Comparison of ENCODE assay signal across 8 cellular contexts in the genomic region with DNA sequence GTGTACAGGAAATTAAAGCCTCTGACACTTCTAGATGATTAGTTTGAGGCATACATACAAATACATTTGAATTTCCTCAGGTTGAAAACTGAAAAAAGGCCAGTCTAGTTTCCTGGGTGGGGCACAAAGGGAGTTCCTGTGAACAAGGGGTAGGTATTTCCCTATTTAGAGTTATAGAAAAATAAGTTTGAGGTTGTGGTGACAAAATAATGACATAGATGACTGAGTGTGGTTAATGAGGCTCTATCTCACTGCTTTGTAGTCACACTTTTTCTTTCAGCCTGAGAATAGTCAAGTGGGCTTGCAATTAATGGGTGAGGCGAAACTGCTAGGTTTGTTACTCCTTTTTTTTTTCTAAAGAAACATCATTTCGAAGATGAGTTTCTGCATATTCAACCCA. TPM values are rescaled to one million over a fixed set of nuclear protein-coding genes. Genes with fewer than 3 reads are reported as not detected.
DNase-seq lines count a peak whose midpoint lies in the region; ATAC-seq and TF ChIP-seq lines count a peak whose summit lies in the region.

No MANE protein-coding gene starts in this region.

- peak; percentile 39 for DNase-seq in activated CD4-positive, alpha-beta T cell treated with anti-CD3 and anti-CD28 coated beads for 48 hours
- DNase-seq in activated CD4-positive, alpha-beta T cell treated with anti-CD3 and anti-CD28 coated beads for 1 hour, result no peak
- no peak for DNase-seq in PC-9
- peak; percentile 33 for DNase-seq in stimulated activated CD8-positive, alpha-beta memory T cell treated with anti-CD3 and anti-CD28 coated beads, Interleukin-4, amount 100 ng/mL, for 48 hours
- DNase-seq in upper lobe of right lung, result no peak
- no peak for DNase-seq in hypothalamus (lab: John Stamatoyannopoulos, UW)
- no peak for DNase-seq in NCI-H2029 treated with DMSO at 0.1 percent for 48 hours (lab: John Stamatoyannopoulos, UW)

- POLR2A ChIA-PET in PC-9 (lab: Charles Lee; ENCODE audit: unreplicated experiment), result no interaction called here

- H3K9me2 ChIP-seq in PC-9 (ENCODE audit: insufficient read depth), result no peaks in the 10 kb centered on the region

- H3K9me3 ChIP-seq in PC-9 (ENCODE audit: insufficient read depth, low read depth) (no peaks in the 10 kb centered on the region), upper lobe of right lung (no peaks in the 10 kb centered on the region)

- ATAC-seq in HG02798 (IDR thresholded peaks at IDR 0.05; ENCODE audit: poor library complexity, unreplicated experiment) (peak; percentile 53), upper lobe of right lung (no peak)

- peaks cover 17% of the 10 kb centered on the region; the same call in 1 of the 2 replicates for H3F3A ChIP-seq in PC-9 (ENCODE audit: insufficient read depth, low read depth)

- H2AFZ ChIP-seq in PC-9, result no peak overlapping the region

- H4K20me1 ChIP-seq in PC-9 (ENCODE audit: insufficient read depth), result no peaks in the 10 kb centered on the region

- H3K36me3 ChIP-seq in PC-9 (ENCODE audit: low read depth) (peaks cover 7% of the 10 kb centered on the region; the same call in 1 of the 2 replicates), upper lobe of right lung (peaks cover 4% of the 10 kb centered on the region)

- H3K4me1 ChIP-seq in PC-9 (replicated peaks; ENCODE audit: insufficient read depth), result peaks cover 54% of the 10 kb centered on the region
- peaks cover 64% of the 10 kb centered on the region for H3K4me1 ChIP-seq in upper lobe of right lung

- TF ChIP-seq CTCF in PC-9 (conservative IDR thresholded peaks at IDR 0.05) (no peak), upper lobe of right lung (IDR thresholded peaks at IDR 0.05) (no peak)

- CTCF ChIA-PET in PC-9 (lab: Charles Lee), result no interaction called here

- peak overlapping the region; percentile 45 for H3K4me2 ChIP-seq in PC-9

- H3K4me3 ChIP-seq in PC-9, result no peak overlapping the region
- no peak overlapping the region for H3K4me3 ChIP-seq in upper lobe of right lung

- H3K79me2 ChIP-seq in PC-9 (ENCODE audit: low read depth), result peaks cover 81% of the 10 kb centered on the region

- no TSS peak for BruUV-seq in PC-9 (replicated peaks; lab: Mats Ljungman, UMichigan)

- H3K27ac ChIP-seq in PC-9 (peak overlapping the region; percentile 74), upper lobe of right lung (no peak overlapping the region)

- intact Hi-C loops in PC-9 (cut with micrococcal nuclease; ENCODE audit: unreplicated experiment), result loop anchor here (2.0 to 10.0 kb wide), 2 partner anchors 33 to 117 kb away; no protein-coding TSS in a partner anchor
- intact Hi-C loops in upper lobe of right lung (cut with DNase I), result no loop called here

- H3K27me3 ChIP-seq in PC-9 (ENCODE audit: insufficient read depth, low read depth) (no peaks in the 10 kb centered on the region), upper lobe of right lung (no peaks in the 10 kb centered on the region)

RNA-seq across cellular contexts. Expression of a gene that starts 4.3 kb away (rescaled TPM):
- 37.8 and 50.0 TPM in 2 replicates for total RNA-seq in PC-9 (2021)
- total RNA-seq in upper lobe of right lung, result 50.6 TPM

Comparison
In these comparisons a context has a peak if more than half of its experiments do, and no peak if none do; other contexts are left out.
1. DNase-seq: peak in activated CD4-positive, alpha-beta T cell treated with anti-CD3 and anti-CD28 coated beads for 48 hours (single experiment) and stimulated activated CD8-positive, alpha-beta memory T cell treated with anti-CD3 and anti-CD28 coated beads, Interleukin-4, amount 100 ng/mL, for 48 hours (single experiment); none in activated CD4-positive, alpha-beta T cell treated with anti-CD3 and anti-CD28 coated beads for 1 hour (single experiment), PC-9 (0 of 2), upper lobe of right lung (single experiment), hypothalamus (0 of 51) and NCI-H2029 treated with DMSO at 0.1 percent for 48 hours (single experiment).